ENCODE assay signal across 17 cellular contexts in genomic region chr10:29615195-29615594, GRCh38. TPM values are rescaled to one million over a fixed set of nuclear protein-coding genes. Genes with fewer than 3 reads are reported as not detected.
DNase-seq lines count a peak whose midpoint lies in the region; ATAC-seq and TF ChIP-seq lines count a peak whose summit lies in the region.
"Had no signal": no experiment of that assay in that cellular context is flagged by ENCODE, and none has a peak within 500 bp of the region (broad histone marks: within the 10 kb centered on the region; RNA-seq: fewer than 3 reads in every experiment).

No MANE protein-coding gene starts in this region.

- TF ChIP-seq CTCF in cardiac muscle cell (IDR thresholded peaks at IDR 0.05; ENCODE audit: low read depth, low read length) (no peak), nephron (IDR thresholded peaks at IDR 0.05; ENCODE audit: unreplicated experiment in 3 of 3) (no peak), uterus (IDR thresholded peaks at IDR 0.05) (no peak)

- peak overlapping the region in 2 of 3 experiments; percentile 32 to 50 for H3K27ac Mint-ChIP-seq in nephron

- H3K4me3 ChIP-seq in cardiac muscle cell = no peak overlapping the region
- no peak overlapping the region for H3K4me3 ChIP-seq in uterus
- H3K4me3 ChIP-seq: PC-9 had no signal

- intact Hi-C loops in left cardiac atrium (cut with DNase I) = loop anchor here in 1 of 2 donors (10.0 kb wide), 1 partner anchor 240 kb away; no protein-coding TSS in a partner anchor
- intact Hi-C loops in uterus (cut with DNase I; ENCODE audit: low total_unique reads) = no loop called here

- peaks cover 23% of the 10 kb centered on the region for H3K36me3 Mint-ChIP-seq in nephron (ENCODE audit: low read depth)

- H3K27me3 ChIP-seq in cardiac muscle cell = no peaks in the 10 kb centered on the region
- H3K27me3 ChIP-seq in uterus = no peaks in the 10 kb centered on the region

- no peak for TF ChIP-seq POLR2A in uterus (IDR thresholded peaks at IDR 0.05)

- H3K9me3 Mint-ChIP-seq in nephron = no peaks in the 10 kb centered on the region

- no peaks in the 10 kb centered on the region for H3K27me3 Mint-ChIP-seq in nephron (ENCODE audit: low read depth)

- H3K4me3 Mint-ChIP-seq in nephron = no peak overlapping the region

- H3K4me1 ChIP-seq in cardiac muscle cell (ENCODE audit: low read depth) = peaks cover 42% of the 10 kb centered on the region
- H3K4me1 ChIP-seq in uterus = peaks cover 5 to 29% of the 10 kb centered on the region in 2 donors

- DNase-seq in cardiac muscle cell (ENCODE audit: low read depth in 1 of 2, low spot score in 1 of 2) (no peak), left cardiac atrium (no peak), NCI-H69 (lab: John Stamatoyannopoulos, UW) (peak; percentile 19), uterus (no peak), NCI-H345 (lab: John Stamatoyannopoulos, UW) (no peak)
- DNase-seq in stimulated activated CD4-positive, alpha-beta T cell treated with anti-CD3 and anti-CD28 coated beads, Interleukin-2, amount 100 ng/mL, for 24 hours = no peak
- DNase-seq: C1 segment of cervical spinal cord, DMS79, NCI-H1694, NCI-H2081 treated with DMSO at 0.1 percent for 48 hours, NCI-H446 treated with DMSO at 0.1 percent for 48 hours, NCI-H82, PC-9, T-helper 1 cell had no signal

- ATAC-seq in left cardiac atrium (no peak), GM18511 (IDR thresholded peaks at IDR 0.05; ENCODE audit: unreplicated experiment) (no peak)

- peak overlapping the region; percentile 20 for H3K27ac ChIP-seq in cardiac muscle cell
- peak overlapping the region; percentile 87 to 98 for H3K27ac ChIP-seq in uterus
- H3K27ac ChIP-seq: PC-9, RWPE1 had no signal

- H3K9me3 ChIP-seq in cardiac muscle cell (ENCODE audit: low read depth) = no peaks in the 10 kb centered on the region
- H3K9me3 ChIP-seq in uterus = no peaks in the 10 kb centered on the region

- peaks cover 82% of the 10 kb centered on the region for H3K4me1 Mint-ChIP-seq in nephron

- H3K36me3 ChIP-seq in cardiac muscle cell = no peaks in the 10 kb centered on the region
- H3K36me3 ChIP-seq in uterus = no peaks in the 10 kb centered on the region

RNA-seq across cellular contexts. Expression of gene SVIL, which starts 19.6 kb away (rescaled TPM):
- total RNA-seq in cardiac muscle cell (244 and 412 TPM in 2 replicates), left cardiac atrium (100 to 1,000 TPM; 203 to 250 TPM), uterus (100 to 1,000 TPM; 108 to 316 (median 209) TPM)
- 252 and 258 TPM in 2 replicates for polyA plus RNA-seq in cardiac muscle cell
